In the genomic region with DNA sequence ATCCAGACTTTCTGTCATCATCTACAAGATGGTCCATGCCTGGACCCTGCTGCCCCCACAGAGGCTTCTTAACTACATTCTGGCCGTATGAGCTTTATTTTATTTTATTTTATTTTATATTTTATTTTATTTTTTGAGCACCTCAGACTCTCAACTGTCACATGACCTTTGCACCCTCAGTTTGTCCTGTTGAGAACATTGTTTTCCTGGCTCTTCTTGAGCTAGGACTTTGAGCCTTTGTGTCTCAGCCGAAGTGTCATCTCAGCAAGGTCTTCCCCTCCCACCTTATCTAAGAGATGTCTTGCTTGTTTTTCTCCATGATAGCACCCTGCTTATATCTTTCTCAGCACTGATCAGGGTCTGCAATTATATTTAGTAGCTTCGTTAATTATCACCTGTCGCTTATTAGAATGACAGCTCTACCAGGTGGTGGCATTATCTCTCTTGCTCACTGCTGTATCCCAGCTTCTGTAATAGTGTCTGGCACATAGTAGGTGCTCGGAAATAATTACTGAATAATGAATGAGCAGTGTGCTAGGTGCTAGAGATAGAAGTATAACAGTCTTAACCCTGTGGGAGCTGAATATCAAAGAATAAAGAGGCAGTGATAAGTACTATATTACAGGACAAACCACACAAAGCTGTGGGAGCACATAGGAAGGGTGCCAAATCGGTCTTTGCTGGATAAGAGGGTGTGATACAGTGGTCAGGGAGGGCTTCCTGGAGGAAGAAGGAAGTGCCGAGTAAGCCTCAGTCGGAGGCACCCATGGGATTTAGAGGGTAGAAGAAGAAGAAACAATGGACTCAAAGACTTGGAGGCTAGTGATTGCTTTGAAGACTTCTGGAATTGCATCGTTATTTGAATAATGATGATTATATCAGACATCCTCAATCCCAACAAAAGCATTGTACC, we compare ENCODE assay signal across 19 cellular contexts.
A peak's percentile ranks its signal among the peaks of the same experiment; 100 is the strongest.
DNase-seq lines count a peak whose midpoint lies in the region; ATAC-seq and TF ChIP-seq lines count a peak whose summit lies in the region.
"Had no signal": no experiment of that assay in that cellular context is flagged by ENCODE, and none has a peak within 500 bp of the region (broad histone marks: within the 10 kb centered on the region; RNA-seq: fewer than 3 reads in every experiment).

No MANE protein-coding gene starts in this region.

- no peaks in the 10 kb centered on the region for H3K9me3 Mint-ChIP-seq in activated naive CD4-positive, alpha-beta T cell treated with anti-CD3 and anti-CD28 coated beads, Interleukin-2, amount 50 U/mL, for 24 hours
- no peaks in the 10 kb centered on the region for H3K9me3 Mint-ChIP-seq in activated naive CD4-positive, alpha-beta T cell treated with anti-CD3 and anti-CD28 coated beads for 36 hours
- no peaks in the 10 kb centered on the region for H3K9me3 Mint-ChIP-seq in activated T-helper 17 cell treated with anti-CD3 and anti-CD28 coated beads, Interleukin-2, amount 50 U/mL, for 72 hours
- no peaks in the 10 kb centered on the region for H3K9me3 Mint-ChIP-seq in natural killer cell treated with Interleukin-12 subunit alpha and Interleukin-12 subunit beta and Interleukin-15 and Interleukin-18, amount 100 ng/mL, for 72 hours
- H3K9me3 Mint-ChIP-seq in activated CD4-positive, alpha-beta T cell treated with anti-CD3 and anti-CD28 coated beads for 36 hours (ENCODE audit: low read depth) = no peaks in the 10 kb centered on the region

- DNase-seq in activated naive CD4-positive, alpha-beta T cell treated with anti-CD3 and anti-CD28 coated beads for 36 hours = no peak
- no peak for DNase-seq in stimulated activated CD8-positive, alpha-beta memory T cell treated with anti-CD3 and anti-CD28 coated beads, Interleukin-4, amount 100 ng/mL, for 48 hours
- no peak for DNase-seq in natural killer cell treated with Interleukin-12 subunit alpha and Interleukin-12 subunit beta and Interleukin-15 and Interleukin-18, amount 100 ng/mL, for 72 hours (ENCODE audit: low spot score)
- DNase-seq in activated CD4-positive, alpha-beta T cell treated with anti-CD3 and anti-CD28 coated beads for 36 hours = no peak
- DNase-seq: AML-193, DMS79, H7, KG1, NCI-H1092, NCI-H1436, NCI-H187 treated with DMSO at 0.1 percent for 48 hours, NCI-H510A, NCI-H774 had no signal

- ATAC-seq in activated T-helper 17 cell treated with anti-CD3 and anti-CD28 coated beads, Interleukin-2, amount 50 U/mL, for 72 hours (replicated peaks) = no peak
- no peak for ATAC-seq in natural killer cell treated with Interleukin-12 subunit alpha and Interleukin-12 subunit beta and Interleukin-15 and Interleukin-18, amount 100 ng/mL, for 72 hours
- no peak for ATAC-seq in activated CD4-positive, alpha-beta T cell treated with anti-CD3 and anti-CD28 coated beads for 36 hours
- ATAC-seq: HepG2 had no signal

- H3K36me3 ChIP-seq in HEK293 (ENCODE audit: control insufficient read depth in 2 of 2, insufficient read depth in 1 of 2, low read length in 2 of 2) = peaks cover 0 to 5% of the 10 kb centered on the region in 2 experiments; a peak in 1 of 3 replicates
- H3K36me3 ChIP-seq: SJSA1 had no signal

- H3K36me3 Mint-ChIP-seq in activated naive CD4-positive, alpha-beta T cell treated with anti-CD3 and anti-CD28 coated beads, Interleukin-2, amount 50 U/mL, for 24 hours = peaks cover 2% of the 10 kb centered on the region
- no peaks in the 10 kb centered on the region for H3K36me3 Mint-ChIP-seq in activated naive CD4-positive, alpha-beta T cell treated with anti-CD3 and anti-CD28 coated beads for 36 hours (ENCODE audit: low read depth)
- peaks cover 6% of the 10 kb centered on the region for H3K36me3 Mint-ChIP-seq in activated T-helper 17 cell treated with anti-CD3 and anti-CD28 coated beads, Interleukin-2, amount 50 U/mL, for 72 hours (ENCODE audit: low read depth)
- H3K36me3 Mint-ChIP-seq in natural killer cell treated with Interleukin-12 subunit alpha and Interleukin-12 subunit beta and Interleukin-15 and Interleukin-18, amount 100 ng/mL, for 72 hours = no peaks in the 10 kb centered on the region
- no peaks in the 10 kb centered on the region for H3K36me3 Mint-ChIP-seq in activated CD4-positive, alpha-beta T cell treated with anti-CD3 and anti-CD28 coated beads for 36 hours (ENCODE audit: low read depth)

- no peak for TF ChIP-seq CTCF in HEK293 (tag by site-specific recombination; IDR thresholded peaks at IDR 0.05)

- CTCF ChIA-PET in activated naive CD4-positive, alpha-beta T cell treated with anti-CD3 and anti-CD28 coated beads for 36 hours (lab: Charles Lee) = interaction anchor here (0.6 to 3.7 kb wide), 5 partner anchors 9 to 279 kb away, joined by 3 to 26 read pairs (median 4); no protein-coding TSS in a partner anchor
- CTCF ChIA-PET in HEK293 (lab: Yijun Ruan, JAX) = interaction anchor here (7.9 kb wide), 1 partner anchor 278 kb away, joined by 138 read pairs; no protein-coding TSS in a partner anchor
- CTCF ChIA-PET in activated CD4-positive, alpha-beta T cell treated with anti-CD3 and anti-CD28 coated beads for 36 hours (lab: Charles Lee) = interaction anchor here (0.6 to 2.9 kb wide), 6 partner anchors 11 to 339 kb away, joined by 3 to 13 read pairs (median 4); no protein-coding TSS in a partner anchor

- H3K4me3 Mint-ChIP-seq in activated naive CD4-positive, alpha-beta T cell treated with anti-CD3 and anti-CD28 coated beads, Interleukin-2, amount 50 U/mL, for 24 hours = no peak overlapping the region
- H3K4me3 Mint-ChIP-seq in activated naive CD4-positive, alpha-beta T cell treated with anti-CD3 and anti-CD28 coated beads for 36 hours = no peak overlapping the region
- no peak overlapping the region for H3K4me3 Mint-ChIP-seq in activated T-helper 17 cell treated with anti-CD3 and anti-CD28 coated beads, Interleukin-2, amount 50 U/mL, for 72 hours
- H3K4me3 Mint-ChIP-seq in natural killer cell treated with Interleukin-12 subunit alpha and Interleukin-12 subunit beta and Interleukin-15 and Interleukin-18, amount 100 ng/mL, for 72 hours = no peak overlapping the region
- H3K4me3 Mint-ChIP-seq in activated CD4-positive, alpha-beta T cell treated with anti-CD3 and anti-CD28 coated beads for 36 hours = no peak overlapping the region

- H3K4me3 ChIP-seq in HEK293 (ENCODE audit: low read depth, low read length) = no peak overlapping the region
- H3K4me3 ChIP-seq: SJSA1 had no signal

- no peaks in the 10 kb centered on the region for H3K9me3 ChIP-seq in HEK293 (ENCODE audit: control insufficient read depth, insufficient read depth, low read depth, low read length)
- H3K9me3 ChIP-seq: SJSA1 had no signal

- peaks cover 12% of the 10 kb centered on the region for H3K4me1 Mint-ChIP-seq in activated naive CD4-positive, alpha-beta T cell treated with anti-CD3 and anti-CD28 coated beads, Interleukin-2, amount 50 U/mL, for 24 hours
- peaks cover 3% of the 10 kb centered on the region for H3K4me1 Mint-ChIP-seq in activated naive CD4-positive, alpha-beta T cell treated with anti-CD3 and anti-CD28 coated beads for 36 hours (ENCODE audit: low read depth)
- peaks cover 7% of the 10 kb centered on the region for H3K4me1 Mint-ChIP-seq in activated T-helper 17 cell treated with anti-CD3 and anti-CD28 coated beads, Interleukin-2, amount 50 U/mL, for 72 hours
- H3K4me1 Mint-ChIP-seq in natural killer cell treated with Interleukin-12 subunit alpha and Interleukin-12 subunit beta and Interleukin-15 and Interleukin-18, amount 100 ng/mL, for 72 hours (ENCODE audit: low read depth in 2 of 2) = peaks cover 7 to 11% of the 10 kb centered on the region in 2 donors
- peaks cover 6% of the 10 kb centered on the region for H3K4me1 Mint-ChIP-seq in activated CD4-positive, alpha-beta T cell treated with anti-CD3 and anti-CD28 coated beads for 36 hours

- H3K4me1 ChIP-seq in HEK293 (ENCODE audit: control insufficient read depth, insufficient read depth, low read length) = no peaks in the 10 kb centered on the region
- H3K4me1 ChIP-seq: SJSA1 had no signal

- POLR2A ChIA-PET in HEK293 (lab: Yijun Ruan, JAX) = no interaction called here
- POLR2A ChIA-PET in activated CD4-positive, alpha-beta T cell treated with anti-CD3 and anti-CD28 coated beads for 36 hours (lab: Charles Lee) = no interaction called here

- no peak overlapping the region for H3K27ac ChIP-seq in HEK293 (ENCODE audit: extremely low read depth, low read depth, low read length)
- H3K27ac ChIP-seq: HL-60, SJSA1 had no signal

- intact Hi-C loops in activated naive CD4-positive, alpha-beta T cell treated with anti-CD3 and anti-CD28 coated beads for 36 hours (cut with micrococcal nuclease) = loop anchor here (5.0 kb wide), 1 partner anchor 207 kb away; no protein-coding TSS in a partner anchor
- intact Hi-C loops in activated CD4-positive, alpha-beta T cell treated with anti-CD3 and anti-CD28 coated beads for 36 hours (cut with DNase I, micrococcal nuclease) = loop anchor here (5.0 to 10.0 kb wide), 2 partner anchors 135 to 217 kb away; a partner anchor contains a TSS

- peak overlapping the region; percentile 47 for H3K27ac Mint-ChIP-seq in activated naive CD4-positive, alpha-beta T cell treated with anti-CD3 and anti-CD28 coated beads, Interleukin-2, amount 50 U/mL, for 24 hours
- no peak overlapping the region for H3K27ac Mint-ChIP-seq in activated naive CD4-positive, alpha-beta T cell treated with anti-CD3 and anti-CD28 coated beads for 36 hours
- peak overlapping the region; percentile 49 for H3K27ac Mint-ChIP-seq in activated T-helper 17 cell treated with anti-CD3 and anti-CD28 coated beads, Interleukin-2, amount 50 U/mL, for 72 hours
- no peak overlapping the region for H3K27ac Mint-ChIP-seq in natural killer cell treated with Interleukin-12 subunit alpha and Interleukin-12 subunit beta and Interleukin-15 and Interleukin-18, amount 100 ng/mL, for 72 hours
- no peak overlapping the region for H3K27ac Mint-ChIP-seq in activated CD4-positive, alpha-beta T cell treated with anti-CD3 and anti-CD28 coated beads for 36 hours

- no peaks in the 10 kb centered on the region for H3K27me3 Mint-ChIP-seq in activated naive CD4-positive, alpha-beta T cell treated with anti-CD3 and anti-CD28 coated beads, Interleukin-2, amount 50 U/mL, for 24 hours
- H3K27me3 Mint-ChIP-seq in activated naive CD4-positive, alpha-beta T cell treated with anti-CD3 and anti-CD28 coated beads for 36 hours (ENCODE audit: low read depth) = no peaks in the 10 kb centered on the region
- H3K27me3 Mint-ChIP-seq in activated T-helper 17 cell treated with anti-CD3 and anti-CD28 coated beads, Interleukin-2, amount 50 U/mL, for 72 hours = no peaks in the 10 kb centered on the region
- no peaks in the 10 kb centered on the region for H3K27me3 Mint-ChIP-seq in natural killer cell treated with Interleukin-12 subunit alpha and Interleukin-12 subunit beta and Interleukin-15 and Interleukin-18, amount 100 ng/mL, for 72 hours
- H3K27me3 Mint-ChIP-seq in activated CD4-positive, alpha-beta T cell treated with anti-CD3 and anti-CD28 coated beads for 36 hours = no peaks in the 10 kb centered on the region

TF ChIP-seq in HEK293, 187 proteins besides CTCF, POLR2A, EP300 and RAD21 (continues in another document):
- TF ChIP-seq MYNN (tag by site-specific recombination; IDR thresholded peaks at IDR 0.05; ENCODE audit: borderline replicate concordance) = no peak
- TF ChIP-seq SCRT2 (tag by site-specific recombination; IDR thresholded peaks at IDR 0.05) = peak; percentile 67
- no peak for TF ChIP-seq ZNF335 (tag by site-specific recombination; conservative IDR thresholded peaks at IDR 0.05)
- no peak for TF ChIP-seq SALL2 (tag by site-specific recombination; IDR thresholded peaks at IDR 0.05; ENCODE audit: borderline replicate concordance)

Comparison
In these comparisons a context has a peak if more than half of its experiments do, and no peak if none do; other contexts are left out.
1. H3K27ac Mint-ChIP-seq: peak in activated naive CD4-positive, alpha-beta T cell treated with anti-CD3 and anti-CD28 coated beads, Interleukin-2, amount 50 U/mL, for 24 hours (single experiment) and activated T-helper 17 cell treated with anti-CD3 and anti-CD28 coated beads, Interleukin-2, amount 50 U/mL, for 72 hours (single experiment); none in activated naive CD4-positive, alpha-beta T cell treated with anti-CD3 and anti-CD28 coated beads for 36 hours (single experiment), natural killer cell treated with Interleukin-12 subunit alpha and Interleukin-12 subunit beta and Interleukin-15 and Interleukin-18, amount 100 ng/mL, for 72 hours (0 of 2) and activated CD4-positive, alpha-beta T cell treated with anti-CD3 and anti-CD28 coated beads for 36 hours (single experiment).